ENCODE assay signal across 13 cellular contexts in the genomic region with DNA sequence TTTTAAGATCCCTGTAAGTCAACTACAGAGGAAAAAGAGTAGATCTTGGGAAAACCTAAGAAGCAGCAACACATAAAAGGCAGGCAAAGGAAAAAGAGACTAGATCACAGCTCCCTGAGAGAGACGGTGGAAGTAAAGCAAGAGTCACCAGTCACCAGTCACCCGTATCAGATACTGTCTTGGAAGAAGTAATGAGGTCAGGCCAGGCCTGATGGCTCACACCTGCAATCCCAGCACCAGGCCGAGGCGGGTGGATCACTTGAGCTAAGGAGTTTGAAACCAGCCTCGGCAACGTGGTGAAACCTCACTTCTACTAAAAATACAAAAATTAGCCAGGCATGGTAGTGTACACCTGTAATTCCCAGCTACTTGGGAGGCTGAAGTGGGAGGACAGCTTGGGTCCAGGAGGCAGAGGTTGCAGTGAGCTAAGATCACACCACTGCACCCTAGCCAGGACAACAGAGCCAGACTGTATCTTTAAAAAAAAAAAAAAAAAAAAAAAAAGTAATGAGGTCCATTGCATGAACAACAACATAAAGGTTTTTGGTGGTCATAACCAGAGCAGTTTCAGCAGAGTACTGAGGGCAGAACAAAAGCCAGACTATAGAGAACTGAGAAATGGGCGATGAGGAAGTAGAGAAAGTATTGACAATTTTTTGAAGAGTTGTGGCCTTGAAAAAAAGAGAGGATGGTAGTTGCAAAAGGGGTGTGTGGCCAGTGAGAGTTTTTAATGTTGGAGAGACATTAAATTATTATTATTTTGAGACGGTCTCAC.
DNase-seq lines count a peak whose midpoint lies in the region; ATAC-seq and FAIRE-seq lines count a peak whose summit lies in the region.
"Had no signal": no experiment of that assay in that cellular context is flagged by ENCODE, and none has a peak within 500 bp of the region (broad histone marks: within the 10 kb centered on the region; RNA-seq: fewer than 3 reads in every experiment).

No MANE protein-coding gene starts in this region.

- H3K4me1 ChIP-seq in effector memory CD4-positive, alpha-beta T cell (ENCODE audit: control insufficient read depth, insufficient read depth, low read length, poor library complexity, severe bottlenecking), result no peaks in the 10 kb centered on the region
- H3K4me1 ChIP-seq: A549, gastrocnemius medialis had no signal

- ATAC-seq in HG02571 (IDR thresholded peaks at IDR 0.05; ENCODE audit: unreplicated experiment) (peak; percentile 94), HG03342 (IDR thresholded peaks at IDR 0.05; ENCODE audit: unreplicated experiment) (peak; percentile 99)
- ATAC-seq: A549, gastrocnemius medialis had no signal

- peak; percentile 16 for DNase-seq in SKM-1 treated with dmso at 0.1 percent for 144 hours (lab: John Stamatoyannopoulos, UW; ENCODE audit: unreplicated experiment)
- no peak for DNase-seq in SKM-1 (lab: John Stamatoyannopoulos, UW; ENCODE audit: unreplicated experiment)
- DNase-seq in urothelium cell line (ENCODE audit: low spot score), result no peak
- no peak for DNase-seq in EL
- DNase-seq in effector memory CD4-positive, alpha-beta T cell, result no peak
- DNase-seq in NK-92 (lab: John Stamatoyannopoulos, UW; ENCODE audit: unreplicated experiment), result no peak
- DNase-seq: activated CD4-positive, alpha-beta T cell treated with anti-CD3 and anti-CD28 coated beads, Interleukin-2, amount 50 U/mL, for 48 hours; gastrocnemius medialis; NCI-H345 had no signal

- H3K4me3 ChIP-seq in effector memory CD4-positive, alpha-beta T cell (ENCODE audit: insufficient read depth, low read depth, low read length, poor library complexity, severe bottlenecking), result no peak overlapping the region
- H3K4me3 ChIP-seq: A549, gastrocnemius medialis, SK-N-MC had no signal

- no peaks in the 10 kb centered on the region for H3K27me3 ChIP-seq in effector memory CD4-positive, alpha-beta T cell (replicated peaks; ENCODE audit: control insufficient read depth, insufficient read depth, low read length, poor library complexity, severe bottlenecking)
- H3K27me3 ChIP-seq: gastrocnemius medialis had no signal

- FAIRE-seq in urothelium cell line (lab: Jason Lieb, UNC), result peak; percentile 46
- FAIRE-seq: A549 had no signal

- no peak overlapping the region for H3K27ac ChIP-seq in effector memory CD4-positive, alpha-beta T cell (ENCODE audit: insufficient read depth, low read length, poor library complexity, severe bottlenecking)
- H3K27ac ChIP-seq: A549, gastrocnemius medialis, SK-N-MC had no signal

- no peaks in the 10 kb centered on the region for H3K36me3 ChIP-seq in effector memory CD4-positive, alpha-beta T cell (ENCODE audit: control insufficient read depth, insufficient read depth, low read length)
- H3K36me3 ChIP-seq: gastrocnemius medialis had no signal

- H3K9me3 ChIP-seq in effector memory CD4-positive, alpha-beta T cell (ENCODE audit: control insufficient read depth, low read length), result no peaks in the 10 kb centered on the region
- H3K9me3 ChIP-seq: gastrocnemius medialis had no signal
